Comparison of ENCODE assay signal across 1 cellular context in the genomic region with DNA sequence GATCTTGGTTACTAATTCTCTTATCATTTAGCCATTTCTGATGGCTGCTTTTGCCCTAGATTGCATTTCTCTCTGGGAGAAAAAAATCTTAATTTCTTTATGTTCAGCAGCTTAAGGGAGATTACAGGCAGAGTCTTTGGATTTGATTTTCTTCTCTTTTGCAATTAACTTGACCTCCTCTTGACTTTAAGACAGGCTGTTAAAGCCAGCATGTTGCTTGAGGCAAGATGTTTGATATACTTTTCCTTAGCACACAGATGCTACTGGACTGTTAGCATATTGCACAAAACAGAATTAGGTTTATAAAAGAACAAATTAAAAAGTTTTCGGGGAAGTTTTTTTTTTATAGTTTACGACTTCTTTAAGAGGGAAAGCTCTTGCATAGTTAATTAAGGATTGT.
TF ChIP-seq lines count a peak whose summit lies in the region.

No MANE protein-coding gene starts in this region.

TF ChIP-seq in WTC11, 78 proteins besides CTCF, POLR2A, EP300 and RAD21 (continued from another document):
- TF ChIP-seq, protein P1, sequence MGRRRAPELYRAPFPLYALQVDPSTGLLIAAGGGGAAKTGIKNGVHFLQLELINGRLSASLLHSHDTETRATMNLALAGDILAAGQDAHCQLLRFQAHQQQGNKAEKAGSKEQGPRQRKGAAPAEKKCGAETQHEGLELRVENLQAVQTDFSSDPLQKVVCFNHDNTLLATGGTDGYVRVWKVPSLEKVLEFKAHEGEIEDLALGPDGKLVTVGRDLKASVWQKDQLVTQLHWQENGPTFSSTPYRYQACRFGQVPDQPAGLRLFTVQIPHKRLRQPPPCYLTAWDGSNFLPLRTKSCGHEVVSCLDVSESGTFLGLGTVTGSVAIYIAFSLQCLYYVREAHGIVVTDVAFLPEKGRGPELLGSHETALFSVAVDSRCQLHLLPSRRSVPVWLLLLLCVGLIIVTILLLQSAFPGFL (CRISPR knock-in tag; IDR thresholded peaks at IDR 0.05; ENCODE audit: borderline replicate concordance): no peak
- TF ChIP-seq, protein P2, sequence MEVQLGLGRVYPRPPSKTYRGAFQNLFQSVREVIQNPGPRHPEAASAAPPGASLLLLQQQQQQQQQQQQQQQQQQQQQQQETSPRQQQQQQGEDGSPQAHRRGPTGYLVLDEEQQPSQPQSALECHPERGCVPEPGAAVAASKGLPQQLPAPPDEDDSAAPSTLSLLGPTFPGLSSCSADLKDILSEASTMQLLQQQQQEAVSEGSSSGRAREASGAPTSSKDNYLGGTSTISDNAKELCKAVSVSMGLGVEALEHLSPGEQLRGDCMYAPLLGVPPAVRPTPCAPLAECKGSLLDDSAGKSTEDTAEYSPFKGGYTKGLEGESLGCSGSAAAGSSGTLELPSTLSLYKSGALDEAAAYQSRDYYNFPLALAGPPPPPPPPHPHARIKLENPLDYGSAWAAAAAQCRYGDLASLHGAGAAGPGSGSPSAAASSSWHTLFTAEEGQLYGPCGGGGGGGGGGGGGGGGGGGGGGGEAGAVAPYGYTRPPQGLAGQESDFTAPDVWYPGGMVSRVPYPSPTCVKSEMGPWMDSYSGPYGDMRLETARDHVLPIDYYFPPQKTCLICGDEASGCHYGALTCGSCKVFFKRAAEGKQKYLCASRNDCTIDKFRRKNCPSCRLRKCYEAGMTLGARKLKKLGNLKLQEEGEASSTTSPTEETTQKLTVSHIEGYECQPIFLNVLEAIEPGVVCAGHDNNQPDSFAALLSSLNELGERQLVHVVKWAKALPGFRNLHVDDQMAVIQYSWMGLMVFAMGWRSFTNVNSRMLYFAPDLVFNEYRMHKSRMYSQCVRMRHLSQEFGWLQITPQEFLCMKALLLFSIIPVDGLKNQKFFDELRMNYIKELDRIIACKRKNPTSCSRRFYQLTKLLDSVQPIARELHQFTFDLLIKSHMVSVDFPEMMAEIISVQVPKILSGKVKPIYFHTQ (CRISPR knock-in tag; IDR thresholded peaks at IDR 0.05): no peak
- TF ChIP-seq, protein P3, sequence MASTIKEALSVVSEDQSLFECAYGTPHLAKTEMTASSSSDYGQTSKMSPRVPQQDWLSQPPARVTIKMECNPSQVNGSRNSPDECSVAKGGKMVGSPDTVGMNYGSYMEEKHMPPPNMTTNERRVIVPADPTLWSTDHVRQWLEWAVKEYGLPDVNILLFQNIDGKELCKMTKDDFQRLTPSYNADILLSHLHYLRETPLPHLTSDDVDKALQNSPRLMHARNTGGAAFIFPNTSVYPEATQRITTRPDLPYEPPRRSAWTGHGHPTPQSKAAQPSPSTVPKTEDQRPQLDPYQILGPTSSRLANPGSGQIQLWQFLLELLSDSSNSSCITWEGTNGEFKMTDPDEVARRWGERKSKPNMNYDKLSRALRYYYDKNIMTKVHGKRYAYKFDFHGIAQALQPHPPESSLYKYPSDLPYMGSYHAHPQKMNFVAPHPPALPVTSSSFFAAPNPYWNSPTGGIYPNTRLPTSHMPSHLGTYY (CRISPR knock-in tag; IDR thresholded peaks at IDR 0.05): no peak
- TF ChIP-seq MXD4 (CRISPR knock-in tag; IDR thresholded peaks at IDR 0.05; ENCODE audit: borderline replicate concordance): no peak
- no peak for TF ChIP-seq ZNF416 (CRISPR knock-in tag; IDR thresholded peaks at IDR 0.05)
- TF ChIP-seq, protein P4, sequence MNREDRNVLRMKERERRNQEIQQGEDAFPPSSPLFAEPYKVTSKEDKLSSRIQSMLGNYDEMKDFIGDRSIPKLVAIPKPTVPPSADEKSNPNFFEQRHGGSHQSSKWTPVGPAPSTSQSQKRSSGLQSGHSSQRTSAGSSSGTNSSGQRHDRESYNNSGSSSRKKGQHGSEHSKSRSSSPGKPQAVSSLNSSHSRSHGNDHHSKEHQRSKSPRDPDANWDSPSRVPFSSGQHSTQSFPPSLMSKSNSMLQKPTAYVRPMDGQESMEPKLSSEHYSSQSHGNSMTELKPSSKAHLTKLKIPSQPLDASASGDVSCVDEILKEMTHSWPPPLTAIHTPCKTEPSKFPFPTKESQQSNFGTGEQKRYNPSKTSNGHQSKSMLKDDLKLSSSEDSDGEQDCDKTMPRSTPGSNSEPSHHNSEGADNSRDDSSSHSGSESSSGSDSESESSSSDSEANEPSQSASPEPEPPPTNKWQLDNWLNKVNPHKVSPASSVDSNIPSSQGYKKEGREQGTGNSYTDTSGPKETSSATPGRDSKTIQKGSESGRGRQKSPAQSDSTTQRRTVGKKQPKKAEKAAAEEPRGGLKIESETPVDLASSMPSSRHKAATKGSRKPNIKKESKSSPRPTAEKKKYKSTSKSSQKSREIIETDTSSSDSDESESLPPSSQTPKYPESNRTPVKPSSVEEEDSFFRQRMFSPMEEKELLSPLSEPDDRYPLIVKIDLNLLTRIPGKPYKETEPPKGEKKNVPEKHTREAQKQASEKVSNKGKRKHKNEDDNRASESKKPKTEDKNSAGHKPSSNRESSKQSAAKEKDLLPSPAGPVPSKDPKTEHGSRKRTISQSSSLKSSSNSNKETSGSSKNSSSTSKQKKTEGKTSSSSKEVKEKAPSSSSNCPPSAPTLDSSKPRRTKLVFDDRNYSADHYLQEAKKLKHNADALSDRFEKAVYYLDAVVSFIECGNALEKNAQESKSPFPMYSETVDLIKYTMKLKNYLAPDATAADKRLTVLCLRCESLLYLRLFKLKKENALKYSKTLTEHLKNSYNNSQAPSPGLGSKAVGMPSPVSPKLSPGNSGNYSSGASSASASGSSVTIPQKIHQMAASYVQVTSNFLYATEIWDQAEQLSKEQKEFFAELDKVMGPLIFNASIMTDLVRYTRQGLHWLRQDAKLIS (CRISPR knock-in tag; IDR thresholded peaks at IDR 0.05; ENCODE audit: borderline replicate concordance): no peak
- no peak for TF ChIP-seq ATF1 (CRISPR knock-in tag; IDR thresholded peaks at IDR 0.05)
- no peak for TF ChIP-seq NR1H2 (CRISPR knock-in tag; IDR thresholded peaks at IDR 0.05)
- no peak for TF ChIP-seq NFE2L1 (CRISPR knock-in tag; IDR thresholded peaks at IDR 0.05)
- no peak for TF ChIP-seq IRF2 (CRISPR knock-in tag; IDR thresholded peaks at IDR 0.05; ENCODE audit: borderline replicate concordance, low read depth)
- TF ChIP-seq CREM (CRISPR knock-in tag; IDR thresholded peaks at IDR 0.05): no peak
- TF ChIP-seq JUN (CRISPR knock-in tag; IDR thresholded peaks at IDR 0.05): no peak
- no peak for TF ChIP-seq ZBTB21 (CRISPR knock-in tag; IDR thresholded peaks at IDR 0.05; ENCODE audit: borderline replicate concordance)
- TF ChIP-seq, protein P5, sequence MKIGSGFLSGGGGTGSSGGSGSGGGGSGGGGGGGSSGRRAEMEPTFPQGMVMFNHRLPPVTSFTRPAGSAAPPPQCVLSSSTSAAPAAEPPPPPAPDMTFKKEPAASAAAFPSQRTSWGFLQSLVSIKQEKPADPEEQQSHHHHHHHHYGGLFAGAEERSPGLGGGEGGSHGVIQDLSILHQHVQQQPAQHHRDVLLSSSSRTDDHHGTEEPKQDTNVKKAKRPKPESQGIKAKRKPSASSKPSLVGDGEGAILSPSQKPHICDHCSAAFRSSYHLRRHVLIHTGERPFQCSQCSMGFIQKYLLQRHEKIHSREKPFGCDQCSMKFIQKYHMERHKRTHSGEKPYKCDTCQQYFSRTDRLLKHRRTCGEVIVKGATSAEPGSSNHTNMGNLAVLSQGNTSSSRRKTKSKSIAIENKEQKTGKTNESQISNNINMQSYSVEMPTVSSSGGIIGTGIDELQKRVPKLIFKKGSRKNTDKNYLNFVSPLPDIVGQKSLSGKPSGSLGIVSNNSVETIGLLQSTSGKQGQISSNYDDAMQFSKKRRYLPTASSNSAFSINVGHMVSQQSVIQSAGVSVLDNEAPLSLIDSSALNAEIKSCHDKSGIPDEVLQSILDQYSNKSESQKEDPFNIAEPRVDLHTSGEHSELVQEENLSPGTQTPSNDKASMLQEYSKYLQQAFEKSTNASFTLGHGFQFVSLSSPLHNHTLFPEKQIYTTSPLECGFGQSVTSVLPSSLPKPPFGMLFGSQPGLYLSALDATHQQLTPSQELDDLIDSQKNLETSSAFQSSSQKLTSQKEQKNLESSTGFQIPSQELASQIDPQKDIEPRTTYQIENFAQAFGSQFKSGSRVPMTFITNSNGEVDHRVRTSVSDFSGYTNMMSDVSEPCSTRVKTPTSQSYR (CRISPR knock-in tag; IDR thresholded peaks at IDR 0.05): no peak
- TF ChIP-seq NFYB (CRISPR knock-in tag; conservative IDR thresholded peaks at IDR 0.05; ENCODE audit: low read depth): no peak
- TF ChIP-seq GABPB1 (CRISPR knock-in tag; IDR thresholded peaks at IDR 0.05): no peak
- TF ChIP-seq, protein P6, sequence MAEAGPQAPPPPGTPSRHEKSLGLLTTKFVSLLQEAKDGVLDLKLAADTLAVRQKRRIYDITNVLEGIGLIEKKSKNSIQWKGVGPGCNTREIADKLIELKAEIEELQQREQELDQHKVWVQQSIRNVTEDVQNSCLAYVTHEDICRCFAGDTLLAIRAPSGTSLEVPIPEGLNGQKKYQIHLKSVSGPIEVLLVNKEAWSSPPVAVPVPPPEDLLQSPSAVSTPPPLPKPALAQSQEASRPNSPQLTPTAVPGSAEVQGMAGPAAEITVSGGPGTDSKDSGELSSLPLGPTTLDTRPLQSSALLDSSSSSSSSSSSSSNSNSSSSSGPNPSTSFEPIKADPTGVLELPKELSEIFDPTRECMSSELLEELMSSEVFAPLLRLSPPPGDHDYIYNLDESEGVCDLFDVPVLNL (CRISPR knock-in tag; IDR thresholded peaks at IDR 0.05; ENCODE audit: borderline replicate concordance, low read depth): no peak
- TF ChIP-seq CBFB (CRISPR knock-in tag; IDR thresholded peaks at IDR 0.05; ENCODE audit: low read depth): no peak
